In genomic region chr2:195359043-195359735, GRCh38 we compare ENCODE assay signal across 19 cellular contexts.
DNase-seq lines count a peak whose midpoint lies in the region; ATAC-seq, FAIRE-seq and TF ChIP-seq lines count a peak whose summit lies in the region.
"Had no signal": no experiment of that assay in that cellular context is flagged by ENCODE, and none has a peak within 500 bp of the region (broad histone marks: within the 10 kb centered on the region; RNA-seq: fewer than 3 reads in every experiment).

No MANE protein-coding gene starts in this region.

- peaks cover 8% of the 10 kb centered on the region for H3K4me1 Mint-ChIP-seq in CD8-positive, alpha-beta T cell (ENCODE audit: low read depth)
- H3K4me1 Mint-ChIP-seq in astrocyte (ENCODE audit: low read depth, unreplicated experiment): peaks cover 3% of the 10 kb centered on the region
- H3K4me1 Mint-ChIP-seq in naive thymus-derived CD4-positive, alpha-beta T cell: peaks cover 0 to 28% (median 16%) of the 10 kb centered on the region in 7 donors
- H3K4me1 Mint-ChIP-seq: GM23338 had no signal

- H3K36me3 ChIP-seq in CD8-positive, alpha-beta T cell (ENCODE audit: insufficient read depth, low read length): no peaks in the 10 kb centered on the region
- H3K36me3 ChIP-seq in GM23248 (ENCODE audit: low read depth): no peaks in the 10 kb centered on the region
- no peaks in the 10 kb centered on the region for H3K36me3 ChIP-seq in astrocyte (ENCODE audit: insufficient read depth, low read length)
- no peaks in the 10 kb centered on the region for H3K36me3 ChIP-seq in naive thymus-derived CD4-positive, alpha-beta T cell (ENCODE audit: control insufficient read depth in 2 of 3, insufficient read depth in 3 of 3, low read length in 3 of 3)
- H3K36me3 ChIP-seq: HAP-1, Peyer's patch had no signal

- POLR2A ChIA-PET in CD8-positive, alpha-beta T cell (lab: Charles Lee): no interaction called here
- POLR2A ChIA-PET in naive thymus-derived CD4-positive, alpha-beta T cell (lab: Charles Lee): interaction anchor here (0.6 kb wide), 1 partner anchor 570 kb away, joined by 3 read pairs; no protein-coding TSS in a partner anchor

- no peaks in the 10 kb centered on the region for H3K9me3 Mint-ChIP-seq in CD8-positive, alpha-beta T cell
- peaks cover 2% of the 10 kb centered on the region for H3K9me3 Mint-ChIP-seq in astrocyte (ENCODE audit: unreplicated experiment)
- H3K9me3 Mint-ChIP-seq in naive thymus-derived CD4-positive, alpha-beta T cell: peaks cover 0 to 15% (median 0%) of the 10 kb centered on the region in 11 donors
- H3K9me3 Mint-ChIP-seq: GM23338 had no signal

- peaks cover 2% of the 10 kb centered on the region for H3K27me3 Mint-ChIP-seq in CD8-positive, alpha-beta T cell (ENCODE audit: low read depth)
- no peaks in the 10 kb centered on the region for H3K27me3 Mint-ChIP-seq in astrocyte (ENCODE audit: low read depth, unreplicated experiment)
- no peaks in the 10 kb centered on the region for H3K27me3 Mint-ChIP-seq in naive thymus-derived CD4-positive, alpha-beta T cell
- H3K27me3 Mint-ChIP-seq: CD4-positive, CD25-positive, alpha-beta regulatory T cell had no signal

- H3K9ac ChIP-seq in GM23248: no peak overlapping the region
- H3K9ac ChIP-seq in astrocyte (ENCODE audit: low read length): no peak overlapping the region

- no peaks in the 10 kb centered on the region for H3K27me3 ChIP-seq in CD8-positive, alpha-beta T cell (ENCODE audit: insufficient read depth, low read length)
- H3K27me3 ChIP-seq in GM23248 (replicated peaks; ENCODE audit: insufficient read depth) (no peaks in the 10 kb centered on the region), astrocyte (ENCODE audit: insufficient read depth, low read length) (no peaks in the 10 kb centered on the region)
- no peaks in the 10 kb centered on the region for H3K27me3 ChIP-seq in naive thymus-derived CD4-positive, alpha-beta T cell (ENCODE audit: control insufficient read depth in 2 of 2, insufficient read depth in 2 of 2, low read length in 2 of 2)
- H3K27me3 ChIP-seq: Peyer's patch had no signal

- no peak for ATAC-seq in CD8-positive, alpha-beta T cell
- no peak for ATAC-seq in naive thymus-derived CD4-positive, alpha-beta T cell
- ATAC-seq in GM18867 (IDR thresholded peaks at IDR 0.05; ENCODE audit: unreplicated experiment) (no peak), HG03521 (IDR thresholded peaks at IDR 0.05; ENCODE audit: unreplicated experiment) (no peak), HG03097 (IDR thresholded peaks at IDR 0.05; ENCODE audit: low FRiP score, unreplicated experiment) (no peak)
- ATAC-seq: GM23338 had no signal

- H3K4me3 Mint-ChIP-seq in CD8-positive, alpha-beta T cell: no peak overlapping the region
- no peak overlapping the region for H3K4me3 Mint-ChIP-seq in astrocyte (ENCODE audit: unreplicated experiment)
- peak overlapping the region in 3 of 10 donors; percentile 16 to 36 (median 18) for H3K4me3 Mint-ChIP-seq in naive thymus-derived CD4-positive, alpha-beta T cell
- H3K4me3 Mint-ChIP-seq: CD4-positive, CD25-positive, alpha-beta regulatory T cell; GM23338; IgD-negative memory B cell had no signal

- H3K4me1 ChIP-seq in CD8-positive, alpha-beta T cell (ENCODE audit: insufficient read depth, low read length): peaks cover 8% of the 10 kb centered on the region
- H3K4me1 ChIP-seq in GM23248 (ENCODE audit: insufficient read depth) (peaks cover 13% of the 10 kb centered on the region), astrocyte (ENCODE audit: insufficient read depth, low read length) (peaks cover 11% of the 10 kb centered on the region)
- H3K4me1 ChIP-seq in naive thymus-derived CD4-positive, alpha-beta T cell (ENCODE audit: control insufficient read depth in 2 of 2, insufficient read depth in 2 of 2, low read length in 2 of 2): peaks cover 0 to 5% of the 10 kb centered on the region in 2 donors
- H3K4me1 ChIP-seq: Peyer's patch had no signal

- H3K4me3 ChIP-seq in CD8-positive, alpha-beta T cell (ENCODE audit: low read depth, low read length): no peak overlapping the region
- H3K4me3 ChIP-seq in GM23248 (no peak overlapping the region), astrocyte (ENCODE audit: insufficient read depth, low read depth, low read length) (no peak overlapping the region)
- H3K4me3 ChIP-seq in naive thymus-derived CD4-positive, alpha-beta T cell (ENCODE audit: low read length): no peak overlapping the region
- H3K4me3 ChIP-seq: GM23338, HAP-1, Peyer's patch had no signal

- no peak overlapping the region for H3K27ac ChIP-seq in CD8-positive, alpha-beta T cell (ENCODE audit: low read depth, low read length)
- H3K27ac ChIP-seq in GM23248 (no peak overlapping the region), astrocyte (ENCODE audit: low read depth, low read length) (no peak overlapping the region)
- no peak overlapping the region for H3K27ac ChIP-seq in naive thymus-derived CD4-positive, alpha-beta T cell (ENCODE audit: low read depth, low read length)
- H3K27ac ChIP-seq: Peyer's patch had no signal

- H4K20me1 ChIP-seq in GM23248 (ENCODE audit: insufficient read depth) (no peaks in the 10 kb centered on the region), astrocyte (ENCODE audit: insufficient read depth, low read length) (no peaks in the 10 kb centered on the region)

- no peak for FAIRE-seq in astrocyte (lab: Jason Lieb, UNC)
- FAIRE-seq: GM12891 had no signal

- H3F3A ChIP-seq in GM23248 (ENCODE audit: insufficient read depth): peaks cover 12% of the 10 kb centered on the region

- H3K9me3 ChIP-seq in CD8-positive, alpha-beta T cell (ENCODE audit: low read length): no peaks in the 10 kb centered on the region
- no peaks in the 10 kb centered on the region for H3K9me3 ChIP-seq in GM23248 (ENCODE audit: low read depth)
- H3K9me3 ChIP-seq in astrocyte (ENCODE audit: insufficient read depth, low read depth, low read length): no peaks in the 10 kb centered on the region
- H3K9me3 ChIP-seq in naive thymus-derived CD4-positive, alpha-beta T cell (ENCODE audit: control insufficient read depth in 2 of 3, low read length in 3 of 3): no peaks in the 10 kb centered on the region
- H3K9me3 ChIP-seq: HAP-1, Peyer's patch had no signal

- H3K4me2 ChIP-seq in GM23248 (ENCODE audit: unreplicated experiment) (no peak overlapping the region), astrocyte (ENCODE audit: low read length) (no peak overlapping the region)
- H3K4me2 ChIP-seq: GM23338 had no signal

- DNase-seq in CD8-positive, alpha-beta T cell: no peak
- DNase-seq in GM23248 (no peak), astrocyte (ENCODE audit: low read depth) (no peak)
- DNase-seq in naive thymus-derived CD4-positive, alpha-beta T cell: no peak
- DNase-seq: CD4-positive, CD25-positive, alpha-beta regulatory T cell; COR-L47; NCI-H1694; NCI-H2081; NCI-H2171; NCI-H345; NCI-H524 treated with DMSO at 0.1 percent for 48 hours; Peyer's patch had no signal

- H3K9me2 ChIP-seq in GM23248 (ENCODE audit: insufficient read depth): no peaks in the 10 kb centered on the region

- 64 to 65% methylated on average over 7 of the region's 7 CpGs for WGBS in GM23248 (ENCODE audit: low coverage in 1 of 2, low lambda C conversion rate in 2 of 2, missing lambda C conversion rate in 2 of 2), 2 experiments

- in situ Hi-C loops in GM23248 (cut with MboI): no loop called here

- CTCF ChIA-PET in CD8-positive, alpha-beta T cell (lab: Charles Lee): no interaction called here
- CTCF ChIA-PET in naive thymus-derived CD4-positive, alpha-beta T cell (lab: Charles Lee): interaction anchor here (0.6 kb wide), 1 partner anchor 21 kb away, joined by 3 read pairs; no protein-coding TSS in a partner anchor

- intact Hi-C loops in CD8-positive, alpha-beta T cell (cut with DNase I, micrococcal nuclease): no loop called here
- intact Hi-C loops in naive thymus-derived CD4-positive, alpha-beta T cell (cut with micrococcal nuclease): no loop called here

- H3K79me2 ChIP-seq in GM23248 (ENCODE audit: insufficient read depth) (no peaks in the 10 kb centered on the region), astrocyte (ENCODE audit: insufficient read depth, low read length) (no peaks in the 10 kb centered on the region)

- H2AFZ ChIP-seq in GM23248: peak overlapping the region; percentile 42; the same call in 1 of the 2 replicates
- peak overlapping the region; percentile 10 for H2AFZ ChIP-seq in astrocyte (ENCODE audit: low read depth, low read length)
- H2AFZ ChIP-seq: GM23338 had no signal

- no peak for TF ChIP-seq CTCF in CD8-positive, alpha-beta T cell (IDR thresholded peaks at IDR 0.05)
- TF ChIP-seq CTCF in astrocyte (IDR thresholded peaks at IDR 0.05; ENCODE audit: insufficient read depth, low read depth, low read length): no peak

- no peaks in the 10 kb centered on the region for H3K36me3 Mint-ChIP-seq in CD8-positive, alpha-beta T cell
- H3K36me3 Mint-ChIP-seq in astrocyte (ENCODE audit: low read depth, unreplicated experiment): no peaks in the 10 kb centered on the region
- H3K36me3 Mint-ChIP-seq in naive thymus-derived CD4-positive, alpha-beta T cell: peaks cover 0 to 16% (median 0%) of the 10 kb centered on the region in 5 donors
- H3K36me3 Mint-ChIP-seq: CD4-positive, CD25-positive, alpha-beta regulatory T cell; IgD-negative memory B cell had no signal

- peak overlapping the region; percentile 34 for H3K27ac Mint-ChIP-seq in CD8-positive, alpha-beta T cell
- H3K27ac Mint-ChIP-seq in astrocyte (ENCODE audit: unreplicated experiment): no peak overlapping the region
- H3K27ac Mint-ChIP-seq in naive thymus-derived CD4-positive, alpha-beta T cell: peak overlapping the region in 5 of 9 donors; percentile 0 to 60 (median 7)
- H3K27ac Mint-ChIP-seq: IgD-negative memory B cell had no signal
